14 cellular contexts compared by ENCODE assay signal in genomic region chr4:76784237-76784636, GRCh38.
DNase-seq lines count a peak whose midpoint lies in the region; ATAC-seq and TF ChIP-seq lines count a peak whose summit lies in the region.
"Had no signal": no experiment of that assay in that cellular context is flagged by ENCODE, and none has a peak within 500 bp of the region (broad histone marks: within the 10 kb centered on the region; RNA-seq: fewer than 3 reads in every experiment).

No MANE protein-coding gene starts in this region.

- H3K27ac Mint-ChIP-seq in activated CD8-positive, alpha-beta T cell treated with anti-CD3 and anti-CD28 coated beads for 36 hours, result no peak overlapping the region
- no peak overlapping the region for H3K27ac Mint-ChIP-seq in activated CD8-positive, alpha-beta T cell treated with anti-CD3 and anti-CD28 coated beads, Interleukin-2, amount 10 ng/mL, durations not matched to agents 7 days and 5 days
- no peak overlapping the region for H3K27ac Mint-ChIP-seq in stimulated activated effector memory CD8-positive, alpha-beta T cell treated with anti-CD3 and anti-CD28 coated beads, Interleukin-12 subunit alpha, Interleukin-12 subunit beta, amount 100 ng/mL, for 72 hours
- no peak overlapping the region for H3K27ac Mint-ChIP-seq in glutamatergic neuron (ENCODE audit: unreplicated experiment)
- H3K27ac Mint-ChIP-seq: activated T-helper 1 cell treated with anti-CD3 and anti-CD28 coated beads, Interleukin-12 subunit alpha, Interleukin-12 subunit beta, Interleukin-2, Interleukin-4 antibody, amounts not matched to agents 30 ng/mL and 10 ng/mL and 1 ng/mL, durations not matched to agents 14 hours and 24 hours and 36 hours; B cell had no signal

- H3K4me1 ChIP-seq in OCI-LY1 (ENCODE audit: insufficient read depth, low read length, severe bottlenecking), result no peaks in the 10 kb centered on the region

- H3F3A ChIP-seq in OCI-LY1 (ENCODE audit: insufficient read depth, low read length), result no peaks in the 10 kb centered on the region

- CTCF ChIA-PET in activated CD8-positive, alpha-beta T cell treated with anti-CD3 and anti-CD28 coated beads for 36 hours (lab: Charles Lee), result interaction anchor here (1.9 kb wide), 1 partner anchor 27 kb away, joined by 5 read pairs; no protein-coding TSS in a partner anchor
- CTCF ChIA-PET in activated CD8-positive, alpha-beta T cell treated with anti-CD3 and anti-CD28 coated beads, Interleukin-2, amount 10 ng/mL, durations not matched to agents 7 days and 5 days (lab: Charles Lee), result no interaction called here

- no peak overlapping the region for H3K4me3 ChIP-seq in OCI-LY1 (ENCODE audit: low read depth, low read length, poor library complexity, severe bottlenecking)

- H2AFZ ChIP-seq in OCI-LY1 (ENCODE audit: low read length), result no peak overlapping the region

- no peaks in the 10 kb centered on the region for H3K36me3 Mint-ChIP-seq in activated CD8-positive, alpha-beta T cell treated with anti-CD3 and anti-CD28 coated beads for 36 hours (ENCODE audit: low read depth)
- no peaks in the 10 kb centered on the region for H3K36me3 Mint-ChIP-seq in activated CD8-positive, alpha-beta T cell treated with anti-CD3 and anti-CD28 coated beads, Interleukin-2, amount 10 ng/mL, durations not matched to agents 7 days and 5 days (ENCODE audit: low read depth)
- no peaks in the 10 kb centered on the region for H3K36me3 Mint-ChIP-seq in stimulated activated effector memory CD8-positive, alpha-beta T cell treated with anti-CD3 and anti-CD28 coated beads, Interleukin-12 subunit alpha, Interleukin-12 subunit beta, amount 100 ng/mL, for 72 hours
- peaks cover 5% of the 10 kb centered on the region for H3K36me3 Mint-ChIP-seq in glutamatergic neuron (ENCODE audit: unreplicated experiment)

- no peak overlapping the region for H3K9ac ChIP-seq in OCI-LY1 (ENCODE audit: low read length)

- no peak overlapping the region for H3K4me3 Mint-ChIP-seq in activated CD8-positive, alpha-beta T cell treated with anti-CD3 and anti-CD28 coated beads for 36 hours
- no peak overlapping the region for H3K4me3 Mint-ChIP-seq in activated CD8-positive, alpha-beta T cell treated with anti-CD3 and anti-CD28 coated beads, Interleukin-2, amount 10 ng/mL, durations not matched to agents 7 days and 5 days
- H3K4me3 Mint-ChIP-seq in stimulated activated effector memory CD8-positive, alpha-beta T cell treated with anti-CD3 and anti-CD28 coated beads, Interleukin-12 subunit alpha, Interleukin-12 subunit beta, amount 100 ng/mL, for 72 hours, result no peak overlapping the region
- no peak overlapping the region for H3K4me3 Mint-ChIP-seq in glutamatergic neuron (ENCODE audit: unreplicated experiment)
- H3K4me3 Mint-ChIP-seq: activated T-helper 1 cell treated with anti-CD3 and anti-CD28 coated beads, Interleukin-12 subunit alpha, Interleukin-12 subunit beta, Interleukin-2, Interleukin-4 antibody, amounts not matched to agents 30 ng/mL and 10 ng/mL and 1 ng/mL, durations not matched to agents 14 hours and 24 hours and 36 hours; B cell had no signal

- H3K27me3 Mint-ChIP-seq in activated CD8-positive, alpha-beta T cell treated with anti-CD3 and anti-CD28 coated beads for 36 hours, result peaks cover 8% of the 10 kb centered on the region
- H3K27me3 Mint-ChIP-seq in activated CD8-positive, alpha-beta T cell treated with anti-CD3 and anti-CD28 coated beads, Interleukin-2, amount 10 ng/mL, durations not matched to agents 7 days and 5 days (ENCODE audit: low read depth), result no peaks in the 10 kb centered on the region
- H3K27me3 Mint-ChIP-seq in glutamatergic neuron (ENCODE audit: unreplicated experiment), result peaks cover 4% of the 10 kb centered on the region

- no peak overlapping the region for H3K4me2 ChIP-seq in OCI-LY1 (ENCODE audit: low read length)

- ATAC-seq in activated CD8-positive, alpha-beta T cell treated with anti-CD3 and anti-CD28 coated beads for 36 hours, result no peak
- no peak for ATAC-seq in activated CD8-positive, alpha-beta T cell treated with anti-CD3 and anti-CD28 coated beads, Interleukin-2, amount 10 ng/mL, durations not matched to agents 7 days and 5 days
- peak; percentile 21 for ATAC-seq in stimulated activated effector memory CD8-positive, alpha-beta T cell treated with anti-CD3 and anti-CD28 coated beads, Interleukin-12 subunit alpha, Interleukin-12 subunit beta, amount 100 ng/mL, for 72 hours
- no peak for ATAC-seq in HG02588 (IDR thresholded peaks at IDR 0.05; ENCODE audit: unreplicated experiment)
- ATAC-seq in HG03439 (IDR thresholded peaks at IDR 0.05; ENCODE audit: unreplicated experiment), result no peak
- ATAC-seq: stimulated activated naive CD8-positive, alpha-beta T cell treated with anti-CD3 and anti-CD28 coated beads, Interleukin-15, Interleukin-2, amounts not matched to agents 100 U/mL and 50 U/mL, for 24 hours had no signal

- POLR2A ChIA-PET in activated CD8-positive, alpha-beta T cell treated with anti-CD3 and anti-CD28 coated beads for 36 hours (lab: Charles Lee), result no interaction called here
- POLR2A ChIA-PET in activated CD8-positive, alpha-beta T cell treated with anti-CD3 and anti-CD28 coated beads, Interleukin-2, amount 10 ng/mL, durations not matched to agents 7 days and 5 days (lab: Charles Lee), result no interaction called here

- no peak for TF ChIP-seq CTCF in activated CD8-positive, alpha-beta T cell treated with anti-CD3 and anti-CD28 coated beads for 36 hours (IDR thresholded peaks at IDR 0.05)
- peak; percentile 28; the same call in 1 of the 2 replicates for TF ChIP-seq CTCF in OCI-LY1 (IDR thresholded peaks at IDR 0.05; ENCODE audit: low read length)
- no peak for TF ChIP-seq CTCF in glutamatergic neuron (IDR thresholded peaks at IDR 0.05; ENCODE audit: partially characterized antibody, unreplicated experiment)

- H3K9me3 ChIP-seq in OCI-LY1 (ENCODE audit: low read length), result no peaks in the 10 kb centered on the region

- H3K36me3 ChIP-seq in OCI-LY1 (ENCODE audit: insufficient read depth, low read length), result no peaks in the 10 kb centered on the region

- DNase-seq in activated CD8-positive, alpha-beta T cell treated with anti-CD3 and anti-CD28 coated beads for 36 hours, result peak; percentile 15
- no peak for DNase-seq in activated CD8-positive, alpha-beta T cell treated with anti-CD3 and anti-CD28 coated beads, Interleukin-2, amount 10 ng/mL, durations not matched to agents 7 days and 5 days
- DNase-seq in fibroblast of peridontal ligament (ENCODE audit: extremely low read depth), result peak; percentile 20
- no peak for DNase-seq in stimulated activated effector memory CD8-positive, alpha-beta T cell treated with anti-CD3 and anti-CD28 coated beads, Interleukin-12 subunit alpha, Interleukin-12 subunit beta, amount 100 ng/mL, for 72 hours (ENCODE audit: low spot score in 2 of 2)
- DNase-seq in glutamatergic neuron, result no peak
- DNase-seq: caudate nucleus; NCI-H187 treated with DMSO at 0.1 percent for 48 hours; occipital lobe; stimulated activated naive CD8-positive, alpha-beta T cell treated with anti-CD3 and anti-CD28 coated beads, Interleukin-15, Interleukin-2, amounts not matched to agents 100 U/mL and 50 U/mL, for 24 hours had no signal

- no peaks in the 10 kb centered on the region for H4K20me1 ChIP-seq in OCI-LY1 (ENCODE audit: insufficient read depth, low read length)

- no peaks in the 10 kb centered on the region for H3K79me2 ChIP-seq in OCI-LY1 (ENCODE audit: insufficient read depth, low read length)

- H3K9me2 ChIP-seq in OCI-LY1 (ENCODE audit: low read depth, low read length), result no peaks in the 10 kb centered on the region

- no peak overlapping the region for H3K27ac ChIP-seq in OCI-LY1 (ENCODE audit: low read depth, low read length, poor library complexity, severe bottlenecking)

- H3K27me3 ChIP-seq in OCI-LY1 (ENCODE audit: insufficient read depth, low read length), result no peaks in the 10 kb centered on the region

- intact Hi-C loops in activated CD8-positive, alpha-beta T cell treated with anti-CD3 and anti-CD28 coated beads for 36 hours (cut with micrococcal nuclease), result no loop called here

- no peaks in the 10 kb centered on the region for H3K9me3 Mint-ChIP-seq in activated CD8-positive, alpha-beta T cell treated with anti-CD3 and anti-CD28 coated beads for 36 hours
- H3K9me3 Mint-ChIP-seq in activated CD8-positive, alpha-beta T cell treated with anti-CD3 and anti-CD28 coated beads, Interleukin-2, amount 10 ng/mL, durations not matched to agents 7 days and 5 days (ENCODE audit: insufficient read depth), result no peaks in the 10 kb centered on the region
- H3K9me3 Mint-ChIP-seq in stimulated activated effector memory CD8-positive, alpha-beta T cell treated with anti-CD3 and anti-CD28 coated beads, Interleukin-12 subunit alpha, Interleukin-12 subunit beta, amount 100 ng/mL, for 72 hours, result no peaks in the 10 kb centered on the region
- peaks cover 4% of the 10 kb centered on the region for H3K9me3 Mint-ChIP-seq in glutamatergic neuron (ENCODE audit: unreplicated experiment)
- H3K9me3 Mint-ChIP-seq: activated T-helper 1 cell treated with anti-CD3 and anti-CD28 coated beads, Interleukin-12 subunit alpha, Interleukin-12 subunit beta, Interleukin-2, Interleukin-4 antibody, amounts not matched to agents 30 ng/mL and 10 ng/mL and 1 ng/mL, durations not matched to agents 14 hours and 24 hours and 36 hours had no signal

- H3K4me1 Mint-ChIP-seq in activated CD8-positive, alpha-beta T cell treated with anti-CD3 and anti-CD28 coated beads for 36 hours (ENCODE audit: low read depth), result no peaks in the 10 kb centered on the region
- peaks cover 9% of the 10 kb centered on the region for H3K4me1 Mint-ChIP-seq in activated CD8-positive, alpha-beta T cell treated with anti-CD3 and anti-CD28 coated beads, Interleukin-2, amount 10 ng/mL, durations not matched to agents 7 days and 5 days (ENCODE audit: low read depth)
- H3K4me1 Mint-ChIP-seq in stimulated activated effector memory CD8-positive, alpha-beta T cell treated with anti-CD3 and anti-CD28 coated beads, Interleukin-12 subunit alpha, Interleukin-12 subunit beta, amount 100 ng/mL, for 72 hours, result no peaks in the 10 kb centered on the region
- no peaks in the 10 kb centered on the region for H3K4me1 Mint-ChIP-seq in glutamatergic neuron (ENCODE audit: low read depth, unreplicated experiment)
- H3K4me1 Mint-ChIP-seq: B cell had no signal

Comparison
In these comparisons a context has a peak if more than half of its experiments do, and no peak if none do; other contexts are left out.
1. DNase-seq: peak in activated CD8-positive, alpha-beta T cell treated with anti-CD3 and anti-CD28 coated beads for 36 hours (single experiment) and fibroblast of peridontal ligament (single experiment); none in activated CD8-positive, alpha-beta T cell treated with anti-CD3 and anti-CD28 coated beads, Interleukin-2, amount 10 ng/mL, durations not matched to agents 7 days and 5 days (single experiment), stimulated activated effector memory CD8-positive, alpha-beta T cell treated with anti-CD3 and anti-CD28 coated beads, Interleukin-12 subunit alpha, Interleukin-12 subunit beta, amount 100 ng/mL, for 72 hours (0 of 2) and glutamatergic neuron (single experiment).